ENCODE assay signal across 8 cellular contexts in genomic region chrX:64394059-64394873, GRCh38. TPM values are rescaled to one million over a fixed set of nuclear protein-coding genes. Genes with fewer than 3 reads are reported as not detected.
DNase-seq lines count a peak whose midpoint lies in the region; ATAC-seq, FAIRE-seq and TF ChIP-seq lines count a peak whose summit lies in the region.

No MANE protein-coding gene starts in this region.

- no peak for TF ChIP-seq EP300 in HepG2 (IDR thresholded peaks at IDR 0.05; ENCODE audit: low read depth in 2 of 2, low read length in 2 of 2)
- TF ChIP-seq EP300 in HepG2 (CRISPR knock-in tag; IDR thresholded peaks at IDR 0.05; ENCODE audit: borderline replicate concordance) = no peak

- CTCF ChIA-PET in HepG2 (lab: Yijun Ruan, JAX; ENCODE audit: low intra/inter-chr PET ratio, low total read pairs) (no interaction called here), OCI-LY7 (lab: Charles Lee; ENCODE audit: unreplicated experiment) (no interaction called here)

- TF ChIP-seq RAD21 in liver (IDR thresholded peaks at IDR 0.05) = no peak
- TF ChIP-seq RAD21 in HepG2 (CRISPR knock-in tag; IDR thresholded peaks at IDR 0.05) = no peak

- intact Hi-C loops in HepG2 (cut with micrococcal nuclease; ENCODE audit: unreplicated experiment) = no loop called here
- intact Hi-C loops in OCI-LY7 (cut with micrococcal nuclease; ENCODE audit: unreplicated experiment) = loop anchor here (2.0 kb wide), 1 partner anchor 189 kb away; the partner anchor contains the start of gene AMER1

- H3K9me3 ChIP-seq in liver (ENCODE audit: control insufficient read depth in 4 of 4, low read length in 3 of 4) = no peaks in the 10 kb centered on the region
- no peaks in the 10 kb centered on the region for H3K9me3 ChIP-seq in HepG2 (ENCODE audit: low read length)
- H3K9me3 ChIP-seq in OCI-LY7 (ENCODE audit: low read length) = no peaks in the 10 kb centered on the region
- H3K9me3 ChIP-seq in fibroblast of lung (ENCODE audit: control insufficient read depth, insufficient read depth, low read depth, low read length) = no peaks in the 10 kb centered on the region
- H3K9me3 ChIP-seq in smooth muscle cell (replicated peaks; ENCODE audit: low read depth) = no peaks in the 10 kb centered on the region
- no peaks in the 10 kb centered on the region for H3K9me3 ChIP-seq in SJCRH30 (replicated peaks)

- H2AFZ ChIP-seq in HepG2 (ENCODE audit: low read length) (no peak overlapping the region), OCI-LY7 (ENCODE audit: low read length) (peak overlapping the region; percentile 96; the same call in 1 of the 2 replicates), fibroblast of lung (ENCODE audit: low read length) (peak overlapping the region; percentile 45), smooth muscle cell (ENCODE audit: low read depth) (peak overlapping the region; percentile 80)

- TF ChIP-seq CTCF in liver (IDR thresholded peaks at IDR 0.05; ENCODE audit: low read depth, low read length, missing input control) = no peak
- TF ChIP-seq CTCF in HepG2 (CRISPR knock-in tag; IDR thresholded peaks at IDR 0.05) = no peak
- TF ChIP-seq CTCF in OCI-LY7 (conservative IDR thresholded peaks at IDR 0.05; ENCODE audit: low read length) = no peak
- no peak for TF ChIP-seq CTCF in fibroblast of lung (conservative IDR thresholded peaks at IDR 0.05 in 1 of 2, IDR thresholded peaks at IDR 0.05 in 1 of 2; ENCODE audit: low read depth in 1 of 2, low read length in 2 of 2)
- TF ChIP-seq CTCF in smooth muscle cell (IDR thresholded peaks at IDR 0.05; ENCODE audit: borderline replicate concordance, insufficient read depth, poor library complexity, severe bottlenecking) = no peak
- no peak for TF ChIP-seq CTCF in GM10266 (IDR thresholded peaks at IDR 0.05; ENCODE audit: control insufficient read depth, insufficient read depth, low read depth, missing control alignments)

- H3K4me1 ChIP-seq in liver (ENCODE audit: control insufficient read depth in 4 of 4, insufficient read depth in 4 of 4, low read length in 3 of 4) (peaks cover 0 to 7% (median 0%) of the 10 kb centered on the region in 4 donors), HepG2 (ENCODE audit: insufficient read depth, low read length) (no peaks in the 10 kb centered on the region), OCI-LY7 (ENCODE audit: insufficient read depth, low read length, poor library complexity, severe bottlenecking) (no peaks in the 10 kb centered on the region), fibroblast of lung (ENCODE audit: control insufficient read depth, extremely low read depth, insufficient read depth, low read length) (no peaks in the 10 kb centered on the region), smooth muscle cell (ENCODE audit: low read depth) (no peaks in the 10 kb centered on the region), SJCRH30 (no peaks in the 10 kb centered on the region)

- ATAC-seq in HepG2 = no peak
- no peak for ATAC-seq in GM21529 (IDR thresholded peaks at IDR 0.05; ENCODE audit: unreplicated experiment)

- WGBS in liver = 46% methylated on average over 12 of the region's 12 CpGs
- 4% methylated on average over 10 of the region's 12 CpGs for WGBS in HepG2 (ENCODE audit: low lambda C conversion rate)
- WGBS in smooth muscle cell (ENCODE audit: low lambda C conversion rate) = 52% methylated on average over 12 of the region's 12 CpGs

- BruUV-seq in HepG2 (replicated peaks; lab: Mats Ljungman, UMichigan) (no TSS peak), OCI-LY7 (replicated peaks; lab: Mats Ljungman, UMichigan) (TSS peak; percentile 55)

- no peak for FAIRE-seq in HepG2 (lab: Jason Lieb, UNC)

- H3F3A ChIP-seq in smooth muscle cell (ENCODE audit: low read depth) = no peaks in the 10 kb centered on the region

- in situ Hi-C loops in HepG2 (cut with HindIII; ENCODE audit: extremely low pct_ligation_motif_present, low pct_unique_long_range_greater_than_20kb) = no loop called here

- H3K36me3 ChIP-seq in liver (ENCODE audit: control insufficient read depth in 4 of 4, insufficient read depth in 3 of 4, low read depth in 1 of 4, low read length in 3 of 4) (no peaks in the 10 kb centered on the region), HepG2 (replicated peaks in 1 of 2; ENCODE audit: control insufficient read depth in 1 of 2, insufficient read depth in 2 of 2, low read length in 2 of 2) (no peaks in the 10 kb centered on the region), OCI-LY7 (ENCODE audit: insufficient read depth, low read length) (no peaks in the 10 kb centered on the region), fibroblast of lung (ENCODE audit: control insufficient read depth, insufficient read depth, low read length) (no peaks in the 10 kb centered on the region), smooth muscle cell (ENCODE audit: low read depth) (no peaks in the 10 kb centered on the region), SJCRH30 (no peaks in the 10 kb centered on the region)

- H3K9ac ChIP-seq in liver (ENCODE audit: low read depth in 1 of 2, low read length in 2 of 2) = no peak overlapping the region
- no peak overlapping the region for H3K9ac ChIP-seq in HepG2 (ENCODE audit: insufficient read depth, low read depth, low read length)
- H3K9ac ChIP-seq in fibroblast of lung (ENCODE audit: insufficient read depth, low read length) = no peak overlapping the region
- no peak overlapping the region for H3K9ac ChIP-seq in smooth muscle cell (ENCODE audit: low read depth)

- no peak overlapping the region for H3K4me2 ChIP-seq in HepG2 (ENCODE audit: low read depth, low read length)
- H3K4me2 ChIP-seq in OCI-LY7 (ENCODE audit: low read length) = peak overlapping the region; percentile 76
- peak overlapping the region; percentile 35 for H3K4me2 ChIP-seq in fibroblast of lung (ENCODE audit: extremely low read depth, insufficient read depth, low read length)
- H3K4me2 ChIP-seq in smooth muscle cell = peak overlapping the region; percentile 89

- H3K4me3 ChIP-seq in liver (ENCODE audit: low read depth in 1 of 3, low read length in 3 of 3) = peak overlapping the region; percentile 60 to 83 (median 76)
- no peak overlapping the region for H3K4me3 ChIP-seq in HepG2 (replicated peaks in 1 of 3; ENCODE audit: insufficient read depth in 1 of 3, low read depth in 2 of 3, low read length in 3 of 3)
- peak overlapping the region; percentile 77 for H3K4me3 ChIP-seq in OCI-LY7 (ENCODE audit: low read depth, low read length, poor library complexity, severe bottlenecking)
- H3K4me3 ChIP-seq in fibroblast of lung (replicated peaks in 1 of 4; ENCODE audit: control extremely low read depth in 1 of 4, insufficient read depth in 1 of 4, low read depth in 3 of 4, low read length in 4 of 4) = peak overlapping the region; percentile 29 to 61 (median 45)
- H3K4me3 ChIP-seq in smooth muscle cell = peak overlapping the region; percentile 58
- H3K4me3 ChIP-seq in SJCRH30 = no peak overlapping the region

- H4K20me1 ChIP-seq in HepG2 (ENCODE audit: insufficient read depth, low read length) (no peaks in the 10 kb centered on the region), OCI-LY7 (ENCODE audit: insufficient read depth, low read length) (no peaks in the 10 kb centered on the region), fibroblast of lung (ENCODE audit: control insufficient read depth, extremely low read depth, insufficient read depth, low read length) (no peaks in the 10 kb centered on the region), smooth muscle cell (ENCODE audit: low read depth) (no peaks in the 10 kb centered on the region)

- no peaks in the 10 kb centered on the region for H3K27me3 ChIP-seq in liver (ENCODE audit: control insufficient read depth in 4 of 4, insufficient read depth in 4 of 4, low read length in 3 of 4)
- H3K27me3 ChIP-seq in HepG2 (ENCODE audit: control insufficient read depth in 1 of 2, insufficient read depth in 2 of 2, low read length in 2 of 2) = no peaks in the 10 kb centered on the region
- H3K27me3 ChIP-seq in fibroblast of lung (ENCODE audit: control insufficient read depth, insufficient read depth, low read length) = no peaks in the 10 kb centered on the region
- no peaks in the 10 kb centered on the region for H3K27me3 ChIP-seq in smooth muscle cell (ENCODE audit: low read depth)
- H3K27me3 ChIP-seq in SJCRH30 = no peaks in the 10 kb centered on the region

- H3K79me2 ChIP-seq in HepG2 (ENCODE audit: insufficient read depth, low read length) = no peaks in the 10 kb centered on the region
- H3K79me2 ChIP-seq in OCI-LY7 (ENCODE audit: insufficient read depth, low read depth, low read length) = no peaks in the 10 kb centered on the region
- H3K79me2 ChIP-seq in fibroblast of lung (ENCODE audit: control insufficient read depth, insufficient read depth, low read length) = no peaks in the 10 kb centered on the region
- H3K79me2 ChIP-seq in smooth muscle cell (ENCODE audit: low read depth) = no peaks in the 10 kb centered on the region

- H3K9me2 ChIP-seq in OCI-LY7 (ENCODE audit: insufficient read depth, low read length) = no peaks in the 10 kb centered on the region

- POLR2A ChIA-PET in HepG2 (lab: Yijun Ruan, JAX) (no interaction called here), OCI-LY7 (lab: Charles Lee) (no interaction called here)

- TF ChIP-seq POLR2A in HepG2 (IDR thresholded peaks at IDR 0.05; ENCODE audit: insufficient read depth in 1 of 2, low read depth in 2 of 2, low read length in 2 of 2) = no peak

- DNase-seq in HepG2 (ENCODE audit: low spot score) (no peak), OCI-LY7 (ENCODE audit: low spot score) (no peak), fibroblast of lung (ENCODE audit: low read depth in 2 of 2) (no peak), smooth muscle cell (lab: John Stamatoyannopoulos, UW; ENCODE audit: unreplicated experiment) (no peak), GM10266 (ENCODE audit: extremely low spot score) (no peak), SJCRH30 (no peak)

- H3K27ac ChIP-seq in liver (ENCODE audit: low read depth in 1 of 2, low read length in 2 of 2) (no peak overlapping the region), HepG2 (ENCODE audit: extremely low read length, insufficient read depth, low read length) (no peak overlapping the region), OCI-LY7 (ENCODE audit: low read depth, low read length, poor library complexity, severe bottlenecking) (peak overlapping the region; percentile 46), fibroblast of lung (ENCODE audit: insufficient read depth, low read length) (no peak overlapping the region), smooth muscle cell (ENCODE audit: low read depth) (no peak overlapping the region), SJCRH30 (no peak overlapping the region)

RNA-seq across cellular contexts. Expression of gene MTMR8, which starts 1.0 kb away (rescaled TPM):
- total RNA-seq in liver (1 to 10 TPM; 1.1 to 1.3 TPM), HepG2 (2016; rRNA removed; fragmentation: Illumina TruSeq; extraction: Trizol) (0.14 and 0.31 TPM in 2 replicates), OCI-LY7 (2022) (5.9 and 6.4 TPM in 2 replicates), fibroblast of lung (0.66 and 1.0 TPM in 2 replicates), smooth muscle cell (0.58 TPM in 1 of 2 replicates, not detected in the other)
- polyA plus RNA-seq in liver (under 1 TPM; 0.15 to 0.28 TPM), HepG2 (2011; rRNA removed) (not detected in 2 replicates), fibroblast of lung (0.07 and 0.34 TPM in 2 replicates), smooth muscle cell (0.43 TPM in 1 of 2 replicates, not detected in the other)
- 0.26 TPM in 1 of 2 replicates, not detected in the other for total RNA-seq in HepG2 (2016; cell fraction: cytosol; rRNA removed; fragmentation: Illumina TruSeq; extraction: Trizol; ENCODE audit: low read depth)
- total RNA-seq in HepG2 (2016; cell fraction: insoluble cytoplasmic fraction; rRNA removed; fragmentation: Illumina TruSeq; extraction: Trizol) = 0.10 and 0.15 TPM in 2 replicates
- not detected in 2 replicates for total RNA-seq in HepG2 (2016; cell fraction: membrane; rRNA removed; fragmentation: Illumina TruSeq; extraction: Trizol)
- total RNA-seq in HepG2 (2016; cell fraction: nucleus; rRNA removed; fragmentation: Illumina TruSeq; extraction: Trizol) = 0.22 and 0.25 TPM in 2 replicates
- polyA plus RNA-seq in HepG2 (2011; cell fraction: cytosol; rRNA removed) = not detected in 2 replicates
- polyA plus RNA-seq in HepG2 (2011; cell fraction: nucleus; rRNA removed) = not detected in 2 replicates
- not detected in 2 replicates for polyA plus RNA-seq in HepG2 (2012)
- not detected in 2 replicates for polyA plus RNA-seq in HepG2 (2016; cell fraction: cytosol; fragmentation: Illumina TruSeq; extraction: Trizol; ENCODE audit: low read depth)
- polyA plus RNA-seq in HepG2 (2016; cell fraction: insoluble cytoplasmic fraction; fragmentation: Illumina TruSeq; extraction: Trizol; ENCODE audit: low read depth) = 0.22 TPM in 1 of 2 replicates, not detected in the other
- 0.11 TPM in 1 of 2 replicates, not detected in the other for polyA plus RNA-seq in HepG2 (2016; cell fraction: membrane; fragmentation: Illumina TruSeq; extraction: Trizol; ENCODE audit: low read depth)
- polyA plus RNA-seq in HepG2 (2016; cell fraction: nucleus; fragmentation: Illumina TruSeq; extraction: Trizol; ENCODE audit: insufficient read depth, low read depth) = not detected in 2 replicates
- 0.26 TPM in 1 of 2 replicates, not detected in the other for polyA minus RNA-seq in HepG2 (2011; rRNA and poly(A)+ RNA removed; ENCODE audit: low replicate concordance)
- not detected in 2 replicates for polyA minus RNA-seq in HepG2 (2011; cell fraction: cytosol; rRNA and poly(A)+ RNA removed)
- 1.1 TPM in 1 of 2 replicates, not detected in the other for polyA minus RNA-seq in HepG2 (2011; cell fraction: nucleus; rRNA and poly(A)+ RNA removed)
- 4.1 and 8.5 TPM in 2 replicates for total RNA-seq in OCI-LY7 (2014; rRNA removed; shearing (Covaris generic))
- 0.15 TPM in 2 replicates for polyA plus RNA-seq in fibroblast of lung (2012)
- polyA minus RNA-seq in fibroblast of lung (ENCODE audit: low replicate concordance) = not detected in 2 replicates
- total RNA-seq in SJCRH30 (2014; rRNA removed; shearing (Covaris generic)) = not detected in 2 replicates

Comparison
In these comparisons a context has a peak if more than half of its experiments do, and no peak if none do; other contexts are left out.
1. H3K4me3 ChIP-seq: peak in liver (3 of 3), OCI-LY7 (single experiment), fibroblast of lung (4 of 4) and smooth muscle cell (single experiment); none in HepG2 (0 of 3) and SJCRH30 (single experiment).